2 cellular contexts compared by ENCODE assay signal in the genomic region with DNA sequence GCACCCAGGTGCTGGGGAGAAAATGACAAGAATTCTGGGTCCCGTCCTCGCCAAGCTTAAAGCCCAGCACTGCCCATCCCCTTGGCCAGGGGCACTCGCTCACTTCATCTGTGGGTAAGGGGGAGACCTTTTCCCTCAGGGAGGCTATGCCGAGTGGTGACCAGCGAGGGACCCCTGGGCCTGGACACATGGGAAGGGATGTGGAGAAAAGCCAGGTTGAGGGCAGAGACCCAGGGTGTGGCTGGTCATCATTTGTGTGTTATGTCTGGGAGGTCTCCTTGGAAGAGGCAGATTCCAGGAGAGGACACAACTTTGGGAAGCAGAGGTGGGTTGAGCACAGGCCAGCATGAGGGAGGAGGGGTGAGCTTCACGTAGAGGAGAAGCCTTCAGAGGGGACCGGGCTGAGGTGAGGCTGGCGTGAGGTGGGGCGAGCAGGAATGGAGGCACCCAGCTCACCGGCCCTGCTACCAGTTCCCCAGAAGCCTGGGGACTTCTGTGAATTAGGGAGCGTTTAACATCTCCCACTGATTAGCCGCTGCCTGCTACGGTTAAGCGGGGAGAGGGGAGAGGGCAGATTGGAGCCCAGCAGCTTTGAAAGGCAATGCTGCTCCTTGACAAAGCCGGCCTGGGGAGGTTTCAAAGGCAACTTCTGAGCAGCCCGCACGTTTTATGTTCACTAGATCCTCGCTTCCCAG.
TF ChIP-seq lines count a peak whose summit lies in the region.

No MANE protein-coding gene starts in this region.

TF ChIP-seq in GM23338, 12 proteins besides CTCF, POLR2A, EP300 and RAD21 (continues in another document):
- no peak for TF ChIP-seq NANOG (IDR thresholded peaks at IDR 0.05; ENCODE audit: borderline replicate concordance)
- TF ChIP-seq EZH2 (IDR thresholded peaks at IDR 0.05; ENCODE audit: low read depth, unreplicated experiment) = no peak
- TF ChIP-seq JUNB (IDR thresholded peaks at IDR 0.05; ENCODE audit: unreplicated experiment) = no peak
- TF ChIP-seq POLR2AphosphoS5 (IDR thresholded peaks at IDR 0.05; ENCODE audit: low read depth) = no peak
- no peak for TF ChIP-seq STAT1 (IDR thresholded peaks at IDR 0.05; ENCODE audit: unreplicated experiment)
- TF ChIP-seq CREB1 (CRISPR knock-in tag; IDR thresholded peaks at IDR 0.05; ENCODE audit: low read depth) = no peak
- no peak for TF ChIP-seq EZH2phosphoT487 (IDR thresholded peaks at IDR 0.05; ENCODE audit: unreplicated experiment)
- TF ChIP-seq, protein P1, sequence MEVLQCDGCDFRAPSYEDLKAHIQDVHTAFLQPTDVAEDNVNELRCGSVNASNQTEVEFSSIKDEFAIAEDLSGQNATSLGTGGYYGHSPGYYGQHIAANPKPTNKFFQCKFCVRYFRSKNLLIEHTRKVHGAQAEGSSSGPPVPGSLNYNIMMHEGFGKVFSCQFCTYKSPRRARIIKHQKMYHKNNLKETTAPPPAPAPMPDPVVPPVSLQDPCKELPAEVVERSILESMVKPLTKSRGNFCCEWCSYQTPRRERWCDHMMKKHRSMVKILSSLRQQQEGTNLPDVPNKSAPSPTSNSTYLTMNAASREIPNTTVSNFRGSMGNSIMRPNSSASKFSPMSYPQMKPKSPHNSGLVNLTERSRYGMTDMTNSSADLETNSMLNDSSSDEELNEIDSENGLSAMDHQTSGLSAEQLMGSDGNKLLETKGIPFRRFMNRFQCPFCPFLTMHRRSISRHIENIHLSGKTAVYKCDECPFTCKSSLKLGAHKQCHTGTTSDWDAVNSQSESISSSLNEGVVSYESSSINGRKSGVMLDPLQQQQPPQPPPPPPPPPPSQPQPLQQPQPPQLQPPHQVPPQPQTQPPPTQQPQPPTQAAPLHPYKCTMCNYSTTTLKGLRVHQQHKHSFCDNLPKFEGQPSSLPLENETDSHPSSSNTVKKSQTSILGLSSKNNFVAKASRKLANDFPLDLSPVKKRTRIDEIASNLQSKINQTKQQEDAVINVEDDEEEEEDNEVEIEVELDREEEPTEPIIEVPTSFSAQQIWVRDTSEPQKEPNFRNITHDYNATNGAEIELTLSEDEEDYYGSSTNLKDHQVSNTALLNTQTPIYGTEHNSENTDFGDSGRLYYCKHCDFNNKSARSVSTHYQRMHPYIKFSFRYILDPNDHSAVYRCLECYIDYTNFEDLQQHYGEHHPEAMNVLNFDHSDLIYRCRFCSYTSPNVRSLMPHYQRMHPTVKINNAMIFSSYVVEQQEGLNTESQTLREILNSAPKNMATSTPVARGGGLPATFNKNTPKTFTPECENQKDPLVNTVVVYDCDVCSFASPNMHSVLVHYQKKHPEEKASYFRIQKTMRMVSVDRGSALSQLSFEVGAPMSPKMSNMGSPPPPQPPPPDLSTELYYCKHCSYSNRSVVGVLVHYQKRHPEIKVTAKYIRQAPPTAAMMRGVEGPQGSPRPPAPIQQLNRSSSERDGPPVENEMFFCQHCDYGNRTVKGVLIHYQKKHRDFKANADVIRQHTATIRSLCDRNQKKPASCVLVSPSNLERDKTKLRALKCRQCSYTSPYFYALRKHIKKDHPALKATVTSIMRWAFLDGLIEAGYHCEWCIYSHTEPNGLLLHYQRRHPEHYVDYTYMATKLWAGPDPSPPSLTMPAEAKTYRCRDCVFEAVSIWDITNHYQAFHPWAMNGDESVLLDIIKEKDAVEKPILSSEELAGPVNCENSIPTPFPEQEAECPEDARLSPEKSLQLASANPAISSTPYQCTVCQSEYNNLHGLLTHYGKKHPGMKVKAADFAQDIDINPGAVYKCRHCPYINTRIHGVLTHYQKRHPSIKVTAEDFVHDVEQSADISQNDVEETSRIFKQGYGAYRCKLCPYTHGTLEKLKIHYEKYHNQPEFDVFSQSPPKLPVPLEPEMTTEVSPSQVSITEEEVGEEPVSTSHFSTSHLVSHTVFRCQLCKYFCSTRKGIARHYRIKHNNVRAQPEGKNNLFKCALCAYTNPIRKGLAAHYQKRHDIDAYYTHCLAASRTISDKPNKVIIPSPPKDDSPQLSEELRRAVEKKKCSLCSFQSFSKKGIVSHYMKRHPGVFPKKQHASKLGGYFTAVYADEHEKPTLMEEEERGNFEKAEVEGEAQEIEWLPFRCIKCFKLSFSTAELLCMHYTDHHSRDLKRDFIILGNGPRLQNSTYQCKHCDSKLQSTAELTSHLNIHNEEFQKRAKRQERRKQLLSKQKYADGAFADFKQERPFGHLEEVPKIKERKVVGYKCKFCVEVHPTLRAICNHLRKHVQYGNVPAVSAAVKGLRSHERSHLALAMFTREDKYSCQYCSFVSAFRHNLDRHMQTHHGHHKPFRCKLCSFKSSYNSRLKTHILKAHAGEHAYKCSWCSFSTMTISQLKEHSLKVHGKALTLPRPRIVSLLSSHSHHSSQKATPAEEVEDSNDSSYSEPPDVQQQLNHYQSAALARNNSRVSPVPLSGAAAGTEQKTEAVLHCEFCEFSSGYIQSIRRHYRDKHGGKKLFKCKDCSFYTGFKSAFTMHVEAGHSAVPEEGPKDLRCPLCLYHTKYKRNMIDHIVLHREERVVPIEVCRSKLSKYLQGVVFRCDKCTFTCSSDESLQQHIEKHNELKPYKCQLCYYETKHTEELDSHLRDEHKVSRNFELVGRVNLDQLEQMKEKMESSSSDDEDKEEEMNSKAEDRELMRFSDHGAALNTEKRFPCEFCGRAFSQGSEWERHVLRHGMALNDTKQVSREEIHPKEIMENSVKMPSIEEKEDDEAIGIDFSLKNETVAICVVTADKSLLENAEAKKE (CRISPR knock-in tag; IDR thresholded peaks at IDR 0.05) = no peak
- TF ChIP-seq, protein P2, sequence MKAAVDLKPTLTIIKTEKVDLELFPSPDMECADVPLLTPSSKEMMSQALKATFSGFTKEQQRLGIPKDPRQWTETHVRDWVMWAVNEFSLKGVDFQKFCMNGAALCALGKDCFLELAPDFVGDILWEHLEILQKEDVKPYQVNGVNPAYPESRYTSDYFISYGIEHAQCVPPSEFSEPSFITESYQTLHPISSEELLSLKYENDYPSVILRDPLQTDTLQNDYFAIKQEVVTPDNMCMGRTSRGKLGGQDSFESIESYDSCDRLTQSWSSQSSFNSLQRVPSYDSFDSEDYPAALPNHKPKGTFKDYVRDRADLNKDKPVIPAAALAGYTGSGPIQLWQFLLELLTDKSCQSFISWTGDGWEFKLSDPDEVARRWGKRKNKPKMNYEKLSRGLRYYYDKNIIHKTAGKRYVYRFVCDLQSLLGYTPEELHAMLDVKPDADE (IDR thresholded peaks at IDR 0.05) = no peak
- TF ChIP-seq ZNF331 (CRISPR knock-in tag; IDR thresholded peaks at IDR 0.05; ENCODE audit: low read depth) = no peak
- no peak for TF ChIP-seq ZNF114 (CRISPR knock-in tag; IDR thresholded peaks at IDR 0.05)

TF ChIP-seq in GM12878, 131 proteins besides CTCF, POLR2A, EP300 and RAD21:
- TF ChIP-seq GATAD2B (conservative IDR thresholded peaks at IDR 0.05; ENCODE audit: low read depth) (no peak), NR2C1 (IDR thresholded peaks at IDR 0.05) (no peak), BACH1 (IDR thresholded peaks at IDR 0.05; ENCODE audit: borderline replicate concordance) (no peak), SMAD1 (IDR thresholded peaks at IDR 0.05; ENCODE audit: low read depth, partially characterized antibody) (no peak), POU2F2 (IDR thresholded peaks at IDR 0.05; ENCODE audit: borderline replicate concordance, low read depth, low read length) (no peak), CHD1 (IDR thresholded peaks at IDR 0.05; ENCODE audit: low read depth, low read length) (no peak), DPF2 (IDR thresholded peaks at IDR 0.05) (no peak)
- TF ChIP-seq, protein P3, sequence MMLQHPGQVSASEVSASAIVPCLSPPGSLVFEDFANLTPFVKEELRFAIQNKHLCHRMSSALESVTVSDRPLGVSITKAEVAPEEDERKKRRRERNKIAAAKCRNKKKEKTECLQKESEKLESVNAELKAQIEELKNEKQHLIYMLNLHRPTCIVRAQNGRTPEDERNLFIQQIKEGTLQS (IDR thresholded peaks at IDR 0.05; ENCODE audit: borderline replicate concordance, extremely low read depth, low read depth, low read length) = no peak
- TF ChIP-seq, protein P4, sequence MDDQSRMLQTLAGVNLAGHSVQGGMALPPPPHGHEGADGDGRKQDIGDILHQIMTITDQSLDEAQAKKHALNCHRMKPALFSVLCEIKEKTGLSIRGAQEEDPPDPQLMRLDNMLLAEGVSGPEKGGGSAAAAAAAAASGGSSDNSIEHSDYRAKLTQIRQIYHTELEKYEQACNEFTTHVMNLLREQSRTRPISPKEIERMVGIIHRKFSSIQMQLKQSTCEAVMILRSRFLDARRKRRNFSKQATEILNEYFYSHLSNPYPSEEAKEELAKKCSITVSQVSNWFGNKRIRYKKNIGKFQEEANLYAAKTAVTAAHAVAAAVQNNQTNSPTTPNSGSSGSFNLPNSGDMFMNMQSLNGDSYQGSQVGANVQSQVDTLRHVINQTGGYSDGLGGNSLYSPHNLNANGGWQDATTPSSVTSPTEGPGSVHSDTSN (IDR thresholded peaks at IDR 0.05; ENCODE audit: insufficient replicate concordance, low read depth, low read length) = no peak
